In genomic region chr1:3796215-3797193, GRCh38 we compare ENCODE assay signal across 2 cellular contexts.
A peak's percentile ranks its signal among the peaks of the same experiment; 100 is the strongest.
TF ChIP-seq lines count a peak whose summit lies in the region.

TSS of gene LRRC47 (minus strand) at chr1:3796498. CDS start at chr1:3796476, 22 bp downstream.

TF ChIP-seq in HCT116, 20 proteins besides CTCF, POLR2A, EP300 and RAD21 (continued from another document):
- TF ChIP-seq FOSL1 (IDR thresholded peaks at IDR 0.05; ENCODE audit: low read depth) (no peak), SIN3A (IDR thresholded peaks at IDR 0.05; ENCODE audit: low read depth) (peak; percentile 90), ZNF274 (IDR thresholded peaks at IDR 0.05; ENCODE audit: low read depth, low read length) (no peak), ATF3 (IDR thresholded peaks at IDR 0.05) (no peak), ZBTB33 (IDR thresholded peaks at IDR 0.05; ENCODE audit: extremely low read depth, insufficient replicate concordance, low read length) (peak; percentile 11), ZFX (IDR thresholded peaks at IDR 0.05) (peak; percentile 100), SP1 (IDR thresholded peaks at IDR 0.05; ENCODE audit: low read depth) (peak; percentile 55)
TF ChIP-seq in HCT116: peak in this region for 8.

TF ChIP-seq in SK-N-SH treated with all-trans-retinoic acid at 6 μM for 48 hours, 23 proteins besides CTCF, POLR2A, EP300 and RAD21 (continued from another document):
- TF ChIP-seq TSHZ2 (CRISPR knock-in tag; IDR thresholded peaks at IDR 0.05) (no peak), ZFP3 (CRISPR knock-in tag; IDR thresholded peaks at IDR 0.05) (no peak)
